ENCODE assay signal across 1 cellular context in the genomic region with DNA sequence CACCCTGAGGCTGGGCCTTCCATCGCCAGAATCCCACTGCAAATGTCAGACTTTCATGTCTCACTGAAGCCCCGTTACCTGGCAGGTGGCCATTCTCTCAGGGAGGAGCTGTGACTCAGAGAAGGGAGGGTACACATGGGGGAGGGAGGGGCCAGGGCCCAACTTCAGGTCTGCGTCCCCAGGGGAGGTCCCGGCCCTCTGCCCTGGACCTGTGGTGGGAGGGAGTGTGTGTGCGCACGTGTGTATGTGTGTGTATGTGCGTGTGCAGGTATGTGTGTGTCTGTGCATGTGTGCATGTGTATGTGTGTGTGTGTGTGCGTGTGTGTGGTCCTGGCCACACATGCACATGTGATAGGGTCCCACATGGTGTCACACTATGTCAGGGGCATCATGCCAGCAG.
TF ChIP-seq lines count a peak whose summit lies in the region.

No MANE protein-coding gene starts in this region.

TF ChIP-seq in GM23338, 12 proteins besides CTCF, POLR2A, EP300 and RAD21 (continued from another document):
- TF ChIP-seq, protein P1, sequence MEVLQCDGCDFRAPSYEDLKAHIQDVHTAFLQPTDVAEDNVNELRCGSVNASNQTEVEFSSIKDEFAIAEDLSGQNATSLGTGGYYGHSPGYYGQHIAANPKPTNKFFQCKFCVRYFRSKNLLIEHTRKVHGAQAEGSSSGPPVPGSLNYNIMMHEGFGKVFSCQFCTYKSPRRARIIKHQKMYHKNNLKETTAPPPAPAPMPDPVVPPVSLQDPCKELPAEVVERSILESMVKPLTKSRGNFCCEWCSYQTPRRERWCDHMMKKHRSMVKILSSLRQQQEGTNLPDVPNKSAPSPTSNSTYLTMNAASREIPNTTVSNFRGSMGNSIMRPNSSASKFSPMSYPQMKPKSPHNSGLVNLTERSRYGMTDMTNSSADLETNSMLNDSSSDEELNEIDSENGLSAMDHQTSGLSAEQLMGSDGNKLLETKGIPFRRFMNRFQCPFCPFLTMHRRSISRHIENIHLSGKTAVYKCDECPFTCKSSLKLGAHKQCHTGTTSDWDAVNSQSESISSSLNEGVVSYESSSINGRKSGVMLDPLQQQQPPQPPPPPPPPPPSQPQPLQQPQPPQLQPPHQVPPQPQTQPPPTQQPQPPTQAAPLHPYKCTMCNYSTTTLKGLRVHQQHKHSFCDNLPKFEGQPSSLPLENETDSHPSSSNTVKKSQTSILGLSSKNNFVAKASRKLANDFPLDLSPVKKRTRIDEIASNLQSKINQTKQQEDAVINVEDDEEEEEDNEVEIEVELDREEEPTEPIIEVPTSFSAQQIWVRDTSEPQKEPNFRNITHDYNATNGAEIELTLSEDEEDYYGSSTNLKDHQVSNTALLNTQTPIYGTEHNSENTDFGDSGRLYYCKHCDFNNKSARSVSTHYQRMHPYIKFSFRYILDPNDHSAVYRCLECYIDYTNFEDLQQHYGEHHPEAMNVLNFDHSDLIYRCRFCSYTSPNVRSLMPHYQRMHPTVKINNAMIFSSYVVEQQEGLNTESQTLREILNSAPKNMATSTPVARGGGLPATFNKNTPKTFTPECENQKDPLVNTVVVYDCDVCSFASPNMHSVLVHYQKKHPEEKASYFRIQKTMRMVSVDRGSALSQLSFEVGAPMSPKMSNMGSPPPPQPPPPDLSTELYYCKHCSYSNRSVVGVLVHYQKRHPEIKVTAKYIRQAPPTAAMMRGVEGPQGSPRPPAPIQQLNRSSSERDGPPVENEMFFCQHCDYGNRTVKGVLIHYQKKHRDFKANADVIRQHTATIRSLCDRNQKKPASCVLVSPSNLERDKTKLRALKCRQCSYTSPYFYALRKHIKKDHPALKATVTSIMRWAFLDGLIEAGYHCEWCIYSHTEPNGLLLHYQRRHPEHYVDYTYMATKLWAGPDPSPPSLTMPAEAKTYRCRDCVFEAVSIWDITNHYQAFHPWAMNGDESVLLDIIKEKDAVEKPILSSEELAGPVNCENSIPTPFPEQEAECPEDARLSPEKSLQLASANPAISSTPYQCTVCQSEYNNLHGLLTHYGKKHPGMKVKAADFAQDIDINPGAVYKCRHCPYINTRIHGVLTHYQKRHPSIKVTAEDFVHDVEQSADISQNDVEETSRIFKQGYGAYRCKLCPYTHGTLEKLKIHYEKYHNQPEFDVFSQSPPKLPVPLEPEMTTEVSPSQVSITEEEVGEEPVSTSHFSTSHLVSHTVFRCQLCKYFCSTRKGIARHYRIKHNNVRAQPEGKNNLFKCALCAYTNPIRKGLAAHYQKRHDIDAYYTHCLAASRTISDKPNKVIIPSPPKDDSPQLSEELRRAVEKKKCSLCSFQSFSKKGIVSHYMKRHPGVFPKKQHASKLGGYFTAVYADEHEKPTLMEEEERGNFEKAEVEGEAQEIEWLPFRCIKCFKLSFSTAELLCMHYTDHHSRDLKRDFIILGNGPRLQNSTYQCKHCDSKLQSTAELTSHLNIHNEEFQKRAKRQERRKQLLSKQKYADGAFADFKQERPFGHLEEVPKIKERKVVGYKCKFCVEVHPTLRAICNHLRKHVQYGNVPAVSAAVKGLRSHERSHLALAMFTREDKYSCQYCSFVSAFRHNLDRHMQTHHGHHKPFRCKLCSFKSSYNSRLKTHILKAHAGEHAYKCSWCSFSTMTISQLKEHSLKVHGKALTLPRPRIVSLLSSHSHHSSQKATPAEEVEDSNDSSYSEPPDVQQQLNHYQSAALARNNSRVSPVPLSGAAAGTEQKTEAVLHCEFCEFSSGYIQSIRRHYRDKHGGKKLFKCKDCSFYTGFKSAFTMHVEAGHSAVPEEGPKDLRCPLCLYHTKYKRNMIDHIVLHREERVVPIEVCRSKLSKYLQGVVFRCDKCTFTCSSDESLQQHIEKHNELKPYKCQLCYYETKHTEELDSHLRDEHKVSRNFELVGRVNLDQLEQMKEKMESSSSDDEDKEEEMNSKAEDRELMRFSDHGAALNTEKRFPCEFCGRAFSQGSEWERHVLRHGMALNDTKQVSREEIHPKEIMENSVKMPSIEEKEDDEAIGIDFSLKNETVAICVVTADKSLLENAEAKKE (CRISPR knock-in tag; IDR thresholded peaks at IDR 0.05): no peak
- TF ChIP-seq EZH2 (IDR thresholded peaks at IDR 0.05; ENCODE audit: low read depth, unreplicated experiment): no peak
- TF ChIP-seq ZNF114 (CRISPR knock-in tag; IDR thresholded peaks at IDR 0.05): no peak
- TF ChIP-seq JUNB (IDR thresholded peaks at IDR 0.05; ENCODE audit: unreplicated experiment): no peak
- no peak for TF ChIP-seq POLR2AphosphoS5 (IDR thresholded peaks at IDR 0.05; ENCODE audit: low read depth)
- TF ChIP-seq, protein P2, sequence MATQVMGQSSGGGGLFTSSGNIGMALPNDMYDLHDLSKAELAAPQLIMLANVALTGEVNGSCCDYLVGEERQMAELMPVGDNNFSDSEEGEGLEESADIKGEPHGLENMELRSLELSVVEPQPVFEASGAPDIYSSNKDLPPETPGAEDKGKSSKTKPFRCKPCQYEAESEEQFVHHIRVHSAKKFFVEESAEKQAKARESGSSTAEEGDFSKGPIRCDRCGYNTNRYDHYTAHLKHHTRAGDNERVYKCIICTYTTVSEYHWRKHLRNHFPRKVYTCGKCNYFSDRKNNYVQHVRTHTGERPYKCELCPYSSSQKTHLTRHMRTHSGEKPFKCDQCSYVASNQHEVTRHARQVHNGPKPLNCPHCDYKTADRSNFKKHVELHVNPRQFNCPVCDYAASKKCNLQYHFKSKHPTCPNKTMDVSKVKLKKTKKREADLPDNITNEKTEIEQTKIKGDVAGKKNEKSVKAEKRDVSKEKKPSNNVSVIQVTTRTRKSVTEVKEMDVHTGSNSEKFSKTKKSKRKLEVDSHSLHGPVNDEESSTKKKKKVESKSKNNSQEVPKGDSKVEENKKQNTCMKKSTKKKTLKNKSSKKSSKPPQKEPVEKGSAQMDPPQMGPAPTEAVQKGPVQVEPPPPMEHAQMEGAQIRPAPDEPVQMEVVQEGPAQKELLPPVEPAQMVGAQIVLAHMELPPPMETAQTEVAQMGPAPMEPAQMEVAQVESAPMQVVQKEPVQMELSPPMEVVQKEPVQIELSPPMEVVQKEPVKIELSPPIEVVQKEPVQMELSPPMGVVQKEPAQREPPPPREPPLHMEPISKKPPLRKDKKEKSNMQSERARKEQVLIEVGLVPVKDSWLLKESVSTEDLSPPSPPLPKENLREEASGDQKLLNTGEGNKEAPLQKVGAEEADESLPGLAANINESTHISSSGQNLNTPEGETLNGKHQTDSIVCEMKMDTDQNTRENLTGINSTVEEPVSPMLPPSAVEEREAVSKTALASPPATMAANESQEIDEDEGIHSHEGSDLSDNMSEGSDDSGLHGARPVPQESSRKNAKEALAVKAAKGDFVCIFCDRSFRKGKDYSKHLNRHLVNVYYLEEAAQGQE (IDR thresholded peaks at IDR 0.05; ENCODE audit: unreplicated experiment): no peak
